Comparison of ENCODE assay signal across 1 cellular context in genomic region chr6:31660224-31660997, GRCh38.
TF ChIP-seq lines count a peak whose summit lies in the region.

Gene C6orf47, minus strand, starts transcription at chr6:31660778. Its CDS starts 831 bp downstream, at chr6:31659947.

TF ChIP-seq in HEK293, 187 proteins besides CTCF, POLR2A, EP300 and RAD21 (continued from another document):
- TF ChIP-seq TSHZ1 (tag by site-specific recombination; IDR thresholded peaks at IDR 0.05; ENCODE audit: borderline replicate concordance), result no peak
- peak; percentile 96 for TF ChIP-seq ZSCAN30 (tag by site-specific recombination; IDR thresholded peaks at IDR 0.05)
- peak; percentile 74 for TF ChIP-seq ZFHX2 (tag by site-specific recombination; conservative IDR thresholded peaks at IDR 0.05)
- TF ChIP-seq ZNF335 (tag by site-specific recombination; conservative IDR thresholded peaks at IDR 0.05), result peak; percentile 80
- peak; percentile 38; the same call in 1 of the 2 replicates for TF ChIP-seq ZBTB17 (tag by site-specific recombination; IDR thresholded peaks at IDR 0.05)
- TF ChIP-seq ZNF692 (tag by site-specific recombination; IDR thresholded peaks at IDR 0.05), result peak; percentile 73; the same call in 1 of the 2 replicates
- no peak for TF ChIP-seq WT1 (tag by site-specific recombination; IDR thresholded peaks at IDR 0.05)
- no peak for TF ChIP-seq BCL11A (tag by site-specific recombination; IDR thresholded peaks at IDR 0.05; ENCODE audit: low read depth)
- TF ChIP-seq ZNF2 (tag by site-specific recombination; IDR thresholded peaks at IDR 0.05), result 0 out of 2 replicates have a peak, but pooled peaks have one; percentile 16
- no peak for TF ChIP-seq KLF7 (tag by site-specific recombination; IDR thresholded peaks at IDR 0.05; ENCODE audit: borderline replicate concordance)
- peak; percentile 66; the same call in 1 of the 2 replicates for TF ChIP-seq PBX3 (CRISPR knock-in tag; IDR thresholded peaks at IDR 0.05)
